In genomic region chr1:57910782-57911181, GRCh38 we compare ENCODE assay signal across 26 cellular contexts.
"Had no signal": no experiment of that assay in that cellular context is flagged by ENCODE, and none has a peak within 500 bp of the region (broad histone marks: within the 10 kb centered on the region; RNA-seq: fewer than 3 reads in every experiment).

No MANE protein-coding gene starts in this region.

- H3K9ac ChIP-seq: KMS-11 had no signal

- H3K4me3 ChIP-seq: ascending aorta, breast epithelium, SK-N-MC had no signal

- FAIRE-seq: TTC549 had no signal

- H3K4me1 ChIP-seq: ascending aorta, breast epithelium had no signal

- ATAC-seq: activated CD8-positive, alpha-beta T cell treated with anti-CD3 and anti-CD28 coated beads for 36 hours; activated T-cell treated with anti-CD3 and anti-CD28 coated beads, Interleukin-2, amount 50 U/mL, for 72 hours; activated T-helper 17 cell treated with anti-CD3 and anti-CD28 coated beads, Interleukin-2, amount 50 U/mL, for 72 hours; Panc1 had no signal

- H3K27me3 ChIP-seq: ascending aorta, breast epithelium had no signal

- H3K36me3 ChIP-seq: ascending aorta, breast epithelium had no signal

- H3K9me3 ChIP-seq: ascending aorta, breast epithelium had no signal

- H3K27ac ChIP-seq: ascending aorta, breast epithelium, KMS-11, SK-N-MC had no signal

- DNase-seq: activated CD4-positive, alpha-beta T cell treated with anti-CD3 and anti-CD28 coated beads, Interleukin-2, amount 10 ng/mL, durations not matched to agents 24 days and 14 days; activated CD4-positive, alpha-beta T cell treated with anti-CD3 and anti-CD28 coated beads, Interleukin-2, amount 50 U/mL, for 4 hours; activated CD8-positive, alpha-beta T cell treated with anti-CD3 and anti-CD28 coated beads for 36 hours; activated effector memory CD4-positive, alpha-beta T cell treated with anti-CD3 and anti-CD28 coated beads, Interleukin-2, amount 50 U/mL, for 16 hours; activated naive CD4-positive, alpha-beta T cell; activated naive CD4-positive, alpha-beta T cell treated with anti-CD3 and anti-CD28 coated beads, Interleukin-2, amount 50 U/mL, for 16 hours; activated naive CD8-positive, alpha-beta T cell treated with anti-CD3 and anti-CD28 coated beads for 36 hours; activated T-cell treated with anti-CD3 and anti-CD28 coated beads, Interleukin-2, amount 50 U/mL, for 1 hour; activated T-cell treated with anti-CD3 and anti-CD28 coated beads, Interleukin-2, amount 50 U/mL, for 72 hours; amniotic stem cell; cerebellar nuclear complex; NCI-H1105; NCI-H1417 treated with DMSO at 0.1 percent for 48 hours; NCI-H187 treated with DMSO at 0.1 percent for 48 hours; NCI-H2081; NCI-H2171 treated with DMSO at 0.1 percent for 48 hours; NCI-H345; NCI-H524 treated with DMSO at 0.1 percent for 48 hours; Right ventricle myocardium superior had no signal

- H3K4me2 ChIP-seq: KMS-11 had no signal
